9 cellular contexts compared by ENCODE assay signal in genomic region chr2:529425-529824, GRCh38.
DNase-seq lines count a peak whose midpoint lies in the region; ATAC-seq and TF ChIP-seq lines count a peak whose summit lies in the region.
"Had no signal": no experiment of that assay in that cellular context is flagged by ENCODE, and none has a peak within 500 bp of the region (broad histone marks: within the 10 kb centered on the region; RNA-seq: fewer than 3 reads in every experiment).

No MANE protein-coding gene starts in this region.

- H3K4me1 Mint-ChIP-seq in nephron progenitor cell = no peaks in the 10 kb centered on the region

- no peaks in the 10 kb centered on the region for H3K27me3 Mint-ChIP-seq in nephron progenitor cell (ENCODE audit: low read depth, poor library complexity)

- H3K36me3 Mint-ChIP-seq in nephron progenitor cell (ENCODE audit: low read depth) = peaks cover 9% of the 10 kb centered on the region

- ATAC-seq in GM18502 (IDR thresholded peaks at IDR 0.05; ENCODE audit: poor library complexity, unreplicated experiment) (no peak), GM19023 (IDR thresholded peaks at IDR 0.05; ENCODE audit: unreplicated experiment) (no peak)

- no peak overlapping the region for H3K27ac Mint-ChIP-seq in nephron progenitor cell
- H3K27ac Mint-ChIP-seq: stimulated activated naive CD8-positive, alpha-beta T cell treated with anti-CD3 and anti-CD28 coated beads, Interleukin-15, Interleukin-2, amounts not matched to agents 100 ng/mL and 50 ng/mL, for 24 hours had no signal

- peaks cover 42% of the 10 kb centered on the region for H3K9me3 Mint-ChIP-seq in nephron progenitor cell

- H3K4me3 Mint-ChIP-seq in nephron progenitor cell = no peak overlapping the region
- H3K4me3 Mint-ChIP-seq: stimulated activated naive CD8-positive, alpha-beta T cell treated with anti-CD3 and anti-CD28 coated beads, Interleukin-15, Interleukin-2, amounts not matched to agents 100 ng/mL and 50 ng/mL, for 24 hours had no signal

- TF ChIP-seq CTCF in GM12865 (IDR thresholded peaks at IDR 0.05; ENCODE audit: insufficient read depth, low read depth, low read length, missing control alignments) = peak; percentile 8
- TF ChIP-seq CTCF in nephron progenitor cell (IDR thresholded peaks at IDR 0.05) = peak; percentile 18

- no peak overlapping the region for H3K4me3 ChIP-seq in GM12865 (ENCODE audit: low read depth, low read length)

- DNase-seq in GM12865 (ENCODE audit: low read depth) (no peak), NCI-H146 treated with DMSO at 0.1 percent for 48 hours (lab: John Stamatoyannopoulos, UW; ENCODE audit: unreplicated experiment) (peak; percentile 34), astrocyte of the hippocampus (ENCODE audit: low read depth, low spot score) (peak; percentile 37), nephron progenitor cell (no peak), C1 segment of cervical spinal cord (lab: John Stamatoyannopoulos, UW) (no peak)
- no peak for DNase-seq in activated CD8-positive, alpha-beta memory T cell treated with anti-CD3 and anti-CD28 coated beads, Interleukin-2, amount 50 U/mL, for 48 hours

Comparison
In these comparisons a context has a peak if more than half of its experiments do, and no peak if none do; other contexts are left out.
1. DNase-seq: peak in NCI-H146 treated with DMSO at 0.1 percent for 48 hours (single experiment) and astrocyte of the hippocampus (single experiment); none in GM12865 (single experiment), nephron progenitor cell (single experiment), activated CD8-positive, alpha-beta memory T cell treated with anti-CD3 and anti-CD28 coated beads, Interleukin-2, amount 50 U/mL, for 48 hours (single experiment) and C1 segment of cervical spinal cord (0 of 14).